In genomic region chr1:26744075-26744958, GRCh38 we compare ENCODE assay signal across 8 cellular contexts. TPM values are rescaled to one million over a fixed set of nuclear protein-coding genes. Genes with fewer than 3 reads are reported as not detected.
DNase-seq lines count a peak whose midpoint lies in the region; ATAC-seq, FAIRE-seq and TF ChIP-seq lines count a peak whose summit lies in the region.

No MANE protein-coding gene starts in this region.

- no peaks in the 10 kb centered on the region for H3K27me3 Mint-ChIP-seq in activated B cell treated with CpG ODN at 0.5 μM for 24 hours

- no peaks in the 10 kb centered on the region for H3K9me2 ChIP-seq in MM.1S (replicated peaks; ENCODE audit: insufficient read depth, low read length)

- H3F3A ChIP-seq in MM.1S (ENCODE audit: insufficient read depth, low read length): peaks cover 60% of the 10 kb centered on the region

- ATAC-seq in activated B cell treated with CpG ODN at 0.5 μM for 24 hours (ENCODE audit: low read depth): peak; percentile 96

- peak overlapping the region; percentile 78 for H3K4me2 ChIP-seq in MM.1S (ENCODE audit: low read depth, low read length)

- intact Hi-C loops in activated B cell treated with CpG ODN at 0.5 μM for 24 hours (cut with micrococcal nuclease): loop anchor here (1.0 to 2.0 kb wide), 5 partner anchors 22 to 199 kb away; partner anchors contain the start of gene PIGV

- no peaks in the 10 kb centered on the region for H3K9me3 ChIP-seq in MM.1S (replicated peaks; ENCODE audit: insufficient read depth, low read length)

- peak; percentile 98 for FAIRE-seq in H54 (lab: Jason Lieb, UNC)

- peak overlapping the region; percentile 95 for H3K27ac ChIP-seq in MM.1S (ENCODE audit: low read length)
- H3K27ac ChIP-seq in layer of hippocampus (ENCODE audit: low read depth, low read length): peak overlapping the region; percentile 77

- peak overlapping the region; percentile 79 for H3K4me3 Mint-ChIP-seq in activated B cell treated with CpG ODN at 0.5 μM for 24 hours

- peaks cover 76% of the 10 kb centered on the region for H3K36me3 Mint-ChIP-seq in activated B cell treated with CpG ODN at 0.5 μM for 24 hours (ENCODE audit: low read depth)

- POLR2A ChIA-PET in activated B cell treated with CpG ODN at 0.5 μM for 24 hours (lab: Charles Lee): interaction anchor here (0.5 to 5.4 kb wide), 16 partner anchors 15 to 1510 kb away, joined by 3 to 52 read pairs (median 6); partner anchors contain the start of genes ARID1A and PIGV

- peak overlapping the region; percentile 57 for H3K9ac ChIP-seq in MM.1S (ENCODE audit: low read length)

- DNase-seq in GM04504 (ENCODE audit: low read depth) (peak; percentile 52), H54 (ENCODE audit: insufficient read length, low spot score) (peak; percentile 45), MM.1S (peak; percentile 99), activated B cell treated with CpG ODN at 0.5 μM for 24 hours (peak; percentile 57), DMS79 treated with DMSO at 0.1 percent for 48 hours (lab: John Stamatoyannopoulos, UW) (no peak)
- DNase-seq in central memory CD4-positive, alpha-beta T cell: peak; percentile 84
- DNase-seq in stimulated activated CD4-positive, alpha-beta T cell treated with anti-CD3 and anti-CD28 coated beads, Interleukin-4, amount 100 ng/mL, for 4 hours: peak; percentile 54 to 88

- no peaks in the 10 kb centered on the region for H3K27me3 ChIP-seq in MM.1S (replicated peaks; ENCODE audit: insufficient read depth, low read length)
- H3K27me3 ChIP-seq in layer of hippocampus (ENCODE audit: control insufficient read depth, insufficient read depth, low read length): no peaks in the 10 kb centered on the region

- peaks cover 70% of the 10 kb centered on the region for H3K4me1 ChIP-seq in MM.1S (ENCODE audit: low read length)

- peaks cover 83% of the 10 kb centered on the region for H3K79me2 ChIP-seq in MM.1S (ENCODE audit: low read length)

- H3K27ac Mint-ChIP-seq in activated B cell treated with CpG ODN at 0.5 μM for 24 hours: peak overlapping the region; percentile 97

- no peaks in the 10 kb centered on the region for H4K20me1 ChIP-seq in MM.1S (ENCODE audit: insufficient read depth, low read length)

- no peak overlapping the region for H2AFZ ChIP-seq in MM.1S (ENCODE audit: low read length)

- H3K4me1 Mint-ChIP-seq in activated B cell treated with CpG ODN at 0.5 μM for 24 hours: peaks cover 91% of the 10 kb centered on the region

- CTCF ChIA-PET in activated B cell treated with CpG ODN at 0.5 μM for 24 hours (lab: Charles Lee): interaction anchor here (0.9 to 3.6 kb wide), 8 partner anchors 20 to 142 kb away, joined by 3 to 11 read pairs (median 3); no protein-coding TSS in a partner anchor

- H3K4me3 ChIP-seq in MM.1S (ENCODE audit: low read length): peak overlapping the region; percentile 42

- no peaks in the 10 kb centered on the region for H3K9me3 Mint-ChIP-seq in activated B cell treated with CpG ODN at 0.5 μM for 24 hours

- H3K36me3 ChIP-seq in MM.1S (replicated peaks; ENCODE audit: insufficient read depth, low read length): peaks cover 12% of the 10 kb centered on the region

- no peak for TF ChIP-seq CTCF in MM.1S (IDR thresholded peaks at IDR 0.05; ENCODE audit: low read length)
- no peak for TF ChIP-seq CTCF in activated B cell treated with CpG ODN at 0.5 μM for 24 hours (IDR thresholded peaks at IDR 0.05)

- no peak for TF ChIP-seq POLR2A in H54 (IDR thresholded peaks at IDR 0.05; ENCODE audit: low read depth, low read length)

RNA-seq across cellular contexts. Expression of gene PIGV, which starts 43.4 kb away (rescaled TPM):
- total RNA-seq in activated B cell treated with CpG ODN at 0.5 μM for 24 hours: 29.6 and 35.4 TPM in 2 replicates

RNA-seq across cellular contexts. Expression of gene ARID1A, which starts 48.5 kb away (rescaled TPM):
- total RNA-seq in activated B cell treated with CpG ODN at 0.5 μM for 24 hours: 116 and 142 TPM in 2 replicates
